9 cellular contexts compared by ENCODE assay signal in genomic region chr14:61326847-61327246, GRCh38. TPM values are rescaled to one million over a fixed set of nuclear protein-coding genes. Genes with fewer than 3 reads are reported as not detected.
DNase-seq lines count a peak whose midpoint lies in the region; ATAC-seq and TF ChIP-seq lines count a peak whose summit lies in the region.
"Had no signal": no experiment of that assay in that cellular context is flagged by ENCODE, and none has a peak within 500 bp of the region (broad histone marks: within the 10 kb centered on the region; RNA-seq: fewer than 3 reads in every experiment).

No MANE protein-coding gene starts in this region.

- peaks cover 0 to 17% (median 0%) of the 10 kb centered on the region in 11 experiments; a peak in 4 of 22 replicates for H3K36me3 ChIP-seq in BLaER1 treated with 17β-estradiol and CSF1 and Interleukin-3, amounts not matched to agents 10 nM and 100 nM
- no peaks in the 10 kb centered on the region for H3K36me3 ChIP-seq in endodermal cell (ENCODE audit: control insufficient read depth, insufficient read depth, low read length)

- POLR2A ChIA-PET in naive thymus-derived CD8-positive, alpha-beta T cell (lab: Charles Lee): interaction anchor here (0.9 to 12.5 kb wide), 3 partner anchors 9 to 126 kb away, joined by 3 to 259 read pairs (median 3); no protein-coding TSS in a partner anchor
- POLR2A ChIA-PET in GM10248 (lab: Yijun Ruan, JAX): no interaction called here

- H3K9ac ChIP-seq in BLaER1 treated with 17β-estradiol and CSF1 and Interleukin-3, amounts not matched to agents 10 nM and 100 nM: no peak overlapping the region
- H3K9ac ChIP-seq in endodermal cell (ENCODE audit: extremely low read depth, low read length, poor library complexity, severe bottlenecking): no peak overlapping the region

- peaks cover 21% of the 10 kb centered on the region for H3K27me3 Mint-ChIP-seq in endodermal cell (ENCODE audit: insufficient read depth)
- no peaks in the 10 kb centered on the region for H3K27me3 Mint-ChIP-seq in naive thymus-derived CD8-positive, alpha-beta T cell

- H3K4me2 ChIP-seq in BLaER1 treated with 17β-estradiol and CSF1 and Interleukin-3, amounts not matched to agents 10 nM and 100 nM: peak overlapping the region in 8 of 11 experiments; percentile 19 to 71 (median 38); a peak in 13 of 22 replicates

- peaks cover 0 to 10% (median 0%) of the 10 kb centered on the region in 11 experiments; a peak in 3 of 22 replicates for H4K20me1 ChIP-seq in BLaER1 treated with 17β-estradiol and CSF1 and Interleukin-3, amounts not matched to agents 10 nM and 100 nM

- peaks cover 21% of the 10 kb centered on the region for H3K4me1 Mint-ChIP-seq in endodermal cell
- peaks cover 34 to 74% (median 67%) of the 10 kb centered on the region in 4 donors for H3K4me1 Mint-ChIP-seq in naive thymus-derived CD8-positive, alpha-beta T cell

- ATAC-seq in naive thymus-derived CD8-positive, alpha-beta T cell: no peak
- ATAC-seq in GM18511 (IDR thresholded peaks at IDR 0.05; ENCODE audit: unreplicated experiment): no peak
- ATAC-seq in GM19324 (IDR thresholded peaks at IDR 0.05; ENCODE audit: low FRiP score, unreplicated experiment): no peak

- H3K4me3 Mint-ChIP-seq in endodermal cell: no peak overlapping the region
- H3K4me3 Mint-ChIP-seq in naive thymus-derived CD8-positive, alpha-beta T cell: peak overlapping the region in 9 of 10 donors; percentile 84 to 100 (median 98)

- CTCF ChIA-PET in GM10248 (lab: Yijun Ruan, JAX): no interaction called here

- peaks cover 17% of the 10 kb centered on the region for H3K9me3 Mint-ChIP-seq in endodermal cell
- no peaks in the 10 kb centered on the region for H3K9me3 Mint-ChIP-seq in naive thymus-derived CD8-positive, alpha-beta T cell

- peaks cover 0 to 16% (median 12%) of the 10 kb centered on the region in 11 experiments; a peak in 14 of 22 replicates for H3K27me3 ChIP-seq in BLaER1 treated with 17β-estradiol and CSF1 and Interleukin-3, amounts not matched to agents 10 nM and 100 nM
- H3K27me3 ChIP-seq in endodermal cell (ENCODE audit: control insufficient read depth, insufficient read depth, low read length, poor library complexity, severe bottlenecking): peaks cover 25% of the 10 kb centered on the region

- TF ChIP-seq CTCF in endodermal cell (conservative IDR thresholded peaks at IDR 0.05): peak; percentile 27
- TF ChIP-seq CTCF in GM10248 (IDR thresholded peaks at IDR 0.05; ENCODE audit: control extremely low read depth, extremely low read depth, low read depth, missing control alignments): no peak

- WGBS in endodermal cell (ENCODE audit: insufficient coverage in 1 of 2, insufficient read length in 1 of 2), 2 experiments: 64 to 85% methylated on average over 4 of the region's 4 CpGs

- peaks cover 10 to 20% (median 14%) of the 10 kb centered on the region in 11 experiments; a peak in 17 of 22 replicates for H3K9me3 ChIP-seq in BLaER1 treated with 17β-estradiol and CSF1 and Interleukin-3, amounts not matched to agents 10 nM and 100 nM (replicated peaks in 1 of 11)
- H3K9me3 ChIP-seq in endodermal cell (ENCODE audit: control insufficient read depth, low read length): peaks cover 15% of the 10 kb centered on the region
- H3K9me3 ChIP-seq: Caco-2 had no signal

- H3K4me3 ChIP-seq in BLaER1 treated with 17β-estradiol and CSF1 and Interleukin-3, amounts not matched to agents 10 nM and 100 nM: no peak overlapping the region
- H3K4me3 ChIP-seq in endodermal cell (ENCODE audit: low read length): no peak overlapping the region

- H3K27ac ChIP-seq in BLaER1 treated with 17β-estradiol and CSF1 and Interleukin-3, amounts not matched to agents 10 nM and 100 nM: no peak overlapping the region
- H3K27ac ChIP-seq in endodermal cell (ENCODE audit: low read depth, low read length): no peak overlapping the region

- peaks cover 20 to 52% (median 40%) of the 10 kb centered on the region in 10 experiments for H3K4me1 ChIP-seq in BLaER1 treated with 17β-estradiol and CSF1 and Interleukin-3, amounts not matched to agents 10 nM and 100 nM
- H3K4me1 ChIP-seq in endodermal cell (ENCODE audit: control insufficient read depth, insufficient read depth, low read length): no peaks in the 10 kb centered on the region

- H3K36me3 Mint-ChIP-seq in endodermal cell (ENCODE audit: low read depth): peaks cover 2% of the 10 kb centered on the region
- peaks cover 14 to 42% (median 38%) of the 10 kb centered on the region in 3 donors for H3K36me3 Mint-ChIP-seq in naive thymus-derived CD8-positive, alpha-beta T cell

- DNase-seq in NCI-H2029 (lab: John Stamatoyannopoulos, UW) (peak; percentile 83), endodermal cell (peak; percentile 68), ecto neural progenitor cell (ENCODE audit: low spot score) (no peak), GM10248 (ENCODE audit: extremely low spot score) (no peak)
- peak in 2 of 10 donors; percentile 38 to 62 for DNase-seq in naive thymus-derived CD8-positive, alpha-beta T cell

- no peak overlapping the region for H3K27ac Mint-ChIP-seq in endodermal cell
- H3K27ac Mint-ChIP-seq in naive thymus-derived CD8-positive, alpha-beta T cell: peak overlapping the region in 9 of 10 donors; percentile 94 to 98 (median 97)

RNA-seq across cellular contexts. Expression of gene PRKCH, which starts 5.5 kb away (rescaled TPM):
- 1 to 10 TPM; 7.2 to 8.6 TPM for total RNA-seq in endodermal cell
- polyA plus RNA-seq in endodermal cell (2013, experiment 1 of 2): 1.2 TPM
- 1.4 TPM for polyA plus RNA-seq in endodermal cell (2013, experiment 2 of 2)
- 100 to 1,000 TPM; 284 to 306 TPM for total RNA-seq in naive thymus-derived CD8-positive, alpha-beta T cell
- polyA plus RNA-seq in naive thymus-derived CD8-positive, alpha-beta T cell: 100 to 1,000 TPM; 184 to 264 (median 209) TPM

RNA-seq across cellular contexts. Expression of gene TMEM30B, which starts 45.7 kb away (rescaled TPM):
- total RNA-seq in endodermal cell: 10 to 100 TPM; 10.1 to 11.4 TPM
- 0.64 TPM for polyA plus RNA-seq in endodermal cell (2013, experiment 1 of 2)
- polyA plus RNA-seq in endodermal cell (2013, experiment 2 of 2): 0.37 TPM
- total RNA-seq in naive thymus-derived CD8-positive, alpha-beta T cell: 1 to 10 TPM; 3.5 to 4.1 TPM
- 1 to 10 TPM; 4.2 to 7.8 (median 6.4) TPM for polyA plus RNA-seq in naive thymus-derived CD8-positive, alpha-beta T cell

Comparison
In these comparisons a context has a peak if more than half of its experiments do, and no peak if none do; other contexts are left out.
1. DNase-seq: peak in NCI-H2029 (single experiment) and endodermal cell (single experiment); none in ecto neural progenitor cell (single experiment) and GM10248 (single experiment).
2. RNA of gene PRKCH, which starts 5.5 kb away (total RNA-seq): 284 to 306 TPM in naive thymus-derived CD8-positive, alpha-beta T cell; 7.2 to 8.6 TPM in endodermal cell; every median in the first group is over 10 times any median in the second.